Comparison of ENCODE assay signal across 8 cellular contexts in the genomic region with DNA sequence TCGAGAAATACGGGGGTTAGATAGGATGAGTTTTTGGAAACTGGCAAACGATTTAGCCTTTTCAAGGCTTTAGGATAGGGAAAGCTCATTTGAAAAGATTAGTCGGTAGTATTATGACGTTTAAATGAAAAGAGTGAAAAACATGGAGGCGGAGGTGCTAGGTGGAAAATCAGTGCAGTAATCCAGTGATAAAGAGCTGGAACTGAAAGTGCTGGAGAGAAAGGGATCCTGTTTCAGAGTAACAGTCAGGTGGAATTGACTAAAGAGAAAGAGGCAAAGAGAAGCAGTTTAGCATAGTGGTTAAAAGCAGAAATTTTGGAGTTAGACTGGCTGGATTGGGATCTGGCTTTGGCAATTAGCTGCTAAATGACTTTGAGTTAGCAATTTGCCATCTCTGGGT. TPM values are rescaled to one million over a fixed set of nuclear protein-coding genes. Genes with fewer than 3 reads are reported as not detected.
DNase-seq lines count a peak whose midpoint lies in the region; ATAC-seq and TF ChIP-seq lines count a peak whose summit lies in the region.

No MANE protein-coding gene starts in this region.

- TF ChIP-seq POLR2A in stomach (IDR thresholded peaks at IDR 0.05) = no peak

- no peaks in the 10 kb centered on the region for H3K27me3 ChIP-seq in cardiac muscle cell
- H3K27me3 ChIP-seq in stomach = no peaks in the 10 kb centered on the region

- ATAC-seq in GM21526 (IDR thresholded peaks at IDR 0.05; ENCODE audit: low FRiP score, unreplicated experiment) (no peak), HG02759 (IDR thresholded peaks at IDR 0.05; ENCODE audit: unreplicated experiment) (no peak)

- H3K4me1 ChIP-seq in cardiac muscle cell (ENCODE audit: low read depth) = peaks cover 19% of the 10 kb centered on the region
- H3K4me1 ChIP-seq in stomach = peaks cover 23 to 58% (median 33%) of the 10 kb centered on the region in 4 donors

- H3K4me3 Mint-ChIP-seq in activated T-helper 1 cell treated with anti-CD3 and anti-CD28 coated beads, Interleukin-12 subunit alpha, Interleukin-12 subunit beta, Interleukin-2, Interleukin-4 antibody, amounts not matched to agents 30 ng/mL and 10 ng/mL and 1 ng/mL, durations not matched to agents 14 hours and 24 hours and 36 hours = peak overlapping the region; percentile 96

- WGBS in stomach, 5 donors = 1 to 4% (median 3%) methylated on average over 6 of the region's 6 CpGs

- peak overlapping the region; percentile 89 for H3K27ac Mint-ChIP-seq in activated T-helper 1 cell treated with anti-CD3 and anti-CD28 coated beads, Interleukin-12 subunit alpha, Interleukin-12 subunit beta, Interleukin-2, Interleukin-4 antibody, amounts not matched to agents 30 ng/mL and 10 ng/mL and 1 ng/mL, durations not matched to agents 14 hours and 24 hours and 36 hours

- intact Hi-C loops in cardiac septum (cut with DNase I) = no loop called here
- intact Hi-C loops in activated T-helper 1 cell treated with anti-CD3 and anti-CD28 coated beads, Interleukin-12 subunit alpha, Interleukin-12 subunit beta, Interleukin-2, Interleukin-4 antibody, amounts not matched to agents 30 ng/mL and 10 ng/mL and 1 ng/mL, durations not matched to agents 14 hours and 24 hours and 36 hours (cut with micrococcal nuclease) = no loop called here
- intact Hi-C loops in stomach (cut with DNase I; ENCODE audit: low total_unique reads) = no loop called here

- H3K9me3 ChIP-seq in cardiac muscle cell (ENCODE audit: low read depth) = no peaks in the 10 kb centered on the region
- H3K9me3 ChIP-seq in stomach = no peaks in the 10 kb centered on the region

- no peaks in the 10 kb centered on the region for H3K9me3 Mint-ChIP-seq in activated T-helper 1 cell treated with anti-CD3 and anti-CD28 coated beads, Interleukin-12 subunit alpha, Interleukin-12 subunit beta, Interleukin-2, Interleukin-4 antibody, amounts not matched to agents 30 ng/mL and 10 ng/mL and 1 ng/mL, durations not matched to agents 14 hours and 24 hours and 36 hours

- H3K27ac ChIP-seq in cardiac muscle cell (peak overlapping the region; percentile 78), stomach (peak overlapping the region in 4 of 5 donors; percentile 89 to 95 (median 90))

- peaks cover 27% of the 10 kb centered on the region for H3K36me3 Mint-ChIP-seq in activated T-helper 1 cell treated with anti-CD3 and anti-CD28 coated beads, Interleukin-12 subunit alpha, Interleukin-12 subunit beta, Interleukin-2, Interleukin-4 antibody, amounts not matched to agents 30 ng/mL and 10 ng/mL and 1 ng/mL, durations not matched to agents 14 hours and 24 hours and 36 hours (ENCODE audit: low read depth)

- TF ChIP-seq EP300 in stomach (IDR thresholded peaks at IDR 0.05) = no peak

- H3K4me3 ChIP-seq in cardiac muscle cell (peak overlapping the region; percentile 88), stomach (peak overlapping the region; percentile 86 to 98 (median 94))

- DNase-seq in cardiac muscle cell (ENCODE audit: low read depth in 1 of 2, low spot score in 1 of 2) (peak in 1 of 2 donors; percentile 0), cardiac septum (ENCODE audit: low spot score) (no peak), inferior parietal cortex (ENCODE audit: extremely low spot score) (peak; percentile 4), stomach (no peak), GF-D8 (lab: John Stamatoyannopoulos, UW) (no peak)
- DNase-seq in activated T-helper 1 cell treated with anti-CD3 and anti-CD28 coated beads, Interleukin-12 subunit alpha, Interleukin-12 subunit beta, Interleukin-2, Interleukin-4 antibody, amounts not matched to agents 30 ng/mL and 10 ng/mL and 1 ng/mL, durations not matched to agents 14 hours and 24 hours and 36 hours (ENCODE audit: low spot score) = no peak

- TF ChIP-seq CTCF in cardiac muscle cell (IDR thresholded peaks at IDR 0.05; ENCODE audit: low read depth, low read length) (no peak), stomach (IDR thresholded peaks at IDR 0.05) (no peak)

- H3K4me1 Mint-ChIP-seq in activated T-helper 1 cell treated with anti-CD3 and anti-CD28 coated beads, Interleukin-12 subunit alpha, Interleukin-12 subunit beta, Interleukin-2, Interleukin-4 antibody, amounts not matched to agents 30 ng/mL and 10 ng/mL and 1 ng/mL, durations not matched to agents 14 hours and 24 hours and 36 hours (ENCODE audit: low read depth) = peaks cover 50% of the 10 kb centered on the region

- H3K36me3 ChIP-seq in cardiac muscle cell = peaks cover 11% of the 10 kb centered on the region
- H3K36me3 ChIP-seq in stomach = peaks cover 0 to 25% (median 18%) of the 10 kb centered on the region in 4 donors

- no peaks in the 10 kb centered on the region for H3K27me3 Mint-ChIP-seq in activated T-helper 1 cell treated with anti-CD3 and anti-CD28 coated beads, Interleukin-12 subunit alpha, Interleukin-12 subunit beta, Interleukin-2, Interleukin-4 antibody, amounts not matched to agents 30 ng/mL and 10 ng/mL and 1 ng/mL, durations not matched to agents 14 hours and 24 hours and 36 hours (ENCODE audit: insufficient read depth)

RNA-seq across cellular contexts. Expression of gene WDR3, which starts 0.9 kb away (rescaled TPM):
- total RNA-seq in cardiac muscle cell = 20.9 and 31.5 TPM in 2 replicates
- polyA plus RNA-seq in cardiac muscle cell = 20.8 and 23.3 TPM in 2 replicates
- 14.5 TPM for total RNA-seq in cardiac septum
- 68.3 and 72.8 TPM in 2 replicates for total RNA-seq in activated T-helper 1 cell treated with anti-CD3 and anti-CD28 coated beads, Interleukin-12 subunit alpha, Interleukin-12 subunit beta, Interleukin-2, Interleukin-4 antibody, amounts not matched to agents 30 ng/mL and 10 ng/mL and 1 ng/mL, durations not matched to agents 14 hours and 24 hours and 36 hours
- total RNA-seq in stomach = 10 to 100 TPM in 1 of 5 donors, 1 to 10 TPM in 3, not detected in 1; 1.4 to 16.9 (median 6.9) TPM
- 1 to 10 TPM; 3.1 to 4.2 (median 3.1) TPM for polyA plus RNA-seq in stomach

RNA-seq across cellular contexts. Expression of gene GDAP2, which starts 1.1 kb away (rescaled TPM):
- total RNA-seq in cardiac muscle cell = 5.7 and 16.5 TPM in 2 replicates
- polyA plus RNA-seq in cardiac muscle cell = 9.1 and 12.5 TPM in 2 replicates
- total RNA-seq in cardiac septum = 25.5 TPM
- total RNA-seq in activated T-helper 1 cell treated with anti-CD3 and anti-CD28 coated beads, Interleukin-12 subunit alpha, Interleukin-12 subunit beta, Interleukin-2, Interleukin-4 antibody, amounts not matched to agents 30 ng/mL and 10 ng/mL and 1 ng/mL, durations not matched to agents 14 hours and 24 hours and 36 hours = 21.4 and 29.0 TPM in 2 replicates
- total RNA-seq in stomach = 10 to 100 TPM; 21.0 to 51.4 (median 31.6) TPM
- polyA plus RNA-seq in stomach = 1 to 10 TPM; 3.5 to 6.6 (median 4.4) TPM
